ENCODE assay signal across 25 cellular contexts in the genomic region with DNA sequence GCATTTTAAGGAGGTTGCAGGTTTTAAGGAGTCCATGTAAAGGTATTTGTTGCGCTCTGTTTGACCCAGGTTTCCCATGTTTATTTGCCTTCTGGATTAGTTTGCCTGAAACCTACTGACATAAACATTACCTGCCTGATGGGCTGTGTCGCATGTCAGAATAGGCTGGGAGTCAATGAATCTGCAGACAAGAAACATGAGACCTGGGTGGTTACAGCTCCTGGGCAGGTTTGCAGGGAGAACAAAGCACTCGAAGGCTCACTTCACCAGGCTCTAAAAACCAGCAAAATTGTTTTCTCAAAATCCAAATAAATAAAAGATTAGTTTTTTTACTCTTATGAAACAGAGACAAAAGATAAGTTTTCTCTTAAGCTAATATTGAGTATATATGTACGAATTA.
"Had no signal": no experiment of that assay in that cellular context is flagged by ENCODE, and none has a peak within 500 bp of the region (broad histone marks: within the 10 kb centered on the region; RNA-seq: fewer than 3 reads in every experiment).

No MANE protein-coding gene starts in this region.

- DNase-seq: activated CD4-positive, alpha-beta T cell treated with anti-CD3 and anti-CD28 coated beads, Interleukin-2, amount 10 ng/mL, durations not matched to agents 24 days and 14 days; activated CD4-positive, alpha-beta T cell treated with anti-CD3 and anti-CD28 coated beads, Interleukin-2, amount 50 U/mL, for 4 hours; activated CD8-positive, alpha-beta T cell treated with anti-CD3 and anti-CD28 coated beads for 36 hours; activated gamma-delta T cell; activated naive CD4-positive, alpha-beta T cell treated with Interleukin-2 at 50 U/mL for 16 hours; activated naive CD8-positive, alpha-beta T cell treated with anti-CD3 and anti-CD28 coated beads, Interleukin-2, amount 10 ng/mL, durations not matched to agents 7 days and 5 days; activated T-cell treated with anti-CD3 and anti-CD28 coated beads, Interleukin-2, amount 50 U/mL, for 1 hour; amygdala; Kasumi-1; KG1; MG63; NCI-H1048; NCI-H1105 treated with DMSO at 0.1 percent for 48 hours; NCI-H1436; NCI-H1694; NCI-H1930; NCI-H345; NCI-H526 treated with DMSO at 0.1 percent for 48 hours; NCI-H82; NK-92 treated with Interleukin-12 subunit alpha and Interleukin-12 subunit beta, amount 100 ng/mL, for 24 hours; PC-3; Peyer's patch; RPMI8226; SHP77 treated with DMSO at 0.1 percent for 48 hours; SK-N-SH had no signal
